ENCODE assay signal across 8 cellular contexts in the genomic region with DNA sequence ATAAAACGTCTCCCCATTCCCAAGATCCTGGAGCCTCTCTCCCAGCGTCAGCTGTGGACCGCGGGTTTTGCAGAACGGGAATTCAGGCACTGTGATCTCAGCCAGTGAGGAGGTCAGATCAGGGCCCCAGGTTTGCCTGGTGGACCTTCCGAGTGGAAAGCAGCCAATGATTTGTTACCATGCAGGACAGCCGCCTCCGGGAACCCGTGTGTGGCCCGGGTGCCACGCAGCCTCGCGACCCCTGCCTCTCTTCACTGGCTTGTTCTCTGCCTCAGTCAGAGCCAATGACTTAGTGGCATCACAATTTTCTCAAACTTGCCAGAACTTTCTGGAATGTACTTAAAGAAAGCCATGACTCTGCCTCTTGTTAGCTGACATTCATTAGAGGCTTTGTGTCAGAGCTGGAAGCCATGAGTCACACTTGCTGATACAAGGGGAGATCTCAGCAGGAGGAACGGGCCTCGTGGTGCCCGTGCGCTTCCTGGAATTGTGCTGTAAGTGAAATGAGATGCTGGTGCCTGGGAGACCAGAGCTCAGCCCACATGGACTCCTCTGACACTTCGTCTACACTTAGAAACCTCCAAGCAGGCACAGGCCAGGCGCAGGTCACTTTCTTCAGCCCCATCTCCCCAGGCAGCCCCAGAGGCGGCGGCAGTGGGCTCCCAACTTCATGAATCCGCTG.
DNase-seq lines count a peak whose midpoint lies in the region; ATAC-seq and TF ChIP-seq lines count a peak whose summit lies in the region.

No MANE protein-coding gene starts in this region.

- H3K27me3 ChIP-seq in kidney epithelial cell (ENCODE audit: control insufficient read depth, insufficient read depth, low read length) (no peaks in the 10 kb centered on the region), upper lobe of left lung (no peaks in the 10 kb centered on the region)

- peak; percentile 66 for DNase-seq in Right ventricle myocardium inferior (ENCODE audit: missing footprints)
- no peak for DNase-seq in cardiac septum (ENCODE audit: low spot score)
- peak; percentile 95 for DNase-seq in astrocyte of the cerebellum (ENCODE audit: low read depth)
- peak; percentile 95 for DNase-seq in kidney epithelial cell (ENCODE audit: low read depth)
- DNase-seq in upper lobe of left lung, result peak; percentile 45 to 72
- no peak for DNase-seq in activated naive CD4-positive, alpha-beta T cell (lab: John Stamatoyannopoulos, UW)

- H3K4me1 ChIP-seq in upper lobe of left lung, result peaks cover 0 to 11% (median 0%) of the 10 kb centered on the region in 4 donors

- TF ChIP-seq POLR2A in upper lobe of left lung (IDR thresholded peaks at IDR 0.05), result no peak

- peak overlapping the region in 3 of 4 donors; percentile 32 to 55 (median 44) for H3K27ac ChIP-seq in upper lobe of left lung

- H3K36me3 ChIP-seq in kidney epithelial cell (ENCODE audit: control insufficient read depth, insufficient read depth, low read length) (no peaks in the 10 kb centered on the region), upper lobe of left lung (no peaks in the 10 kb centered on the region)

- intact Hi-C loops in Right ventricle myocardium inferior (cut with DNase I) (no loop called here), cardiac septum (cut with DNase I) (no loop called here)

- 75 to 78% methylated on average over 20 to 22 of the region's 22 CpGs for WGBS in upper lobe of left lung, 2 donors

- in situ Hi-C loops in astrocyte of the cerebellum (cut with HindIII; ENCODE audit: low sequenced_read_pairs), result no loop called here

- no peaks in the 10 kb centered on the region for H3K9me3 ChIP-seq in upper lobe of left lung

- no peak for ATAC-seq in Right ventricle myocardium inferior
- peak; percentile 65 to 73 for ATAC-seq in upper lobe of left lung (ENCODE audit: low FRiP score in 2 of 2)
- no peak for ATAC-seq in GM18873 (IDR thresholded peaks at IDR 0.05; ENCODE audit: low FRiP score, unreplicated experiment)
- ATAC-seq in GM18907 (IDR thresholded peaks at IDR 0.05; ENCODE audit: unreplicated experiment), result no peak

- no peak for TF ChIP-seq CTCF in astrocyte of the cerebellum (IDR thresholded peaks at IDR 0.05; ENCODE audit: low read depth, low read length, missing control alignments)
- no peak for TF ChIP-seq CTCF in kidney epithelial cell (IDR thresholded peaks at IDR 0.05; ENCODE audit: insufficient read depth, low read length, poor library complexity, severe bottlenecking)
- TF ChIP-seq CTCF in upper lobe of left lung (IDR thresholded peaks at IDR 0.05), result no peak

- TF ChIP-seq EP300 in upper lobe of left lung (IDR thresholded peaks at IDR 0.05), result peak in 1 of 4 donors; percentile 48

- no peak overlapping the region for H3K4me3 ChIP-seq in astrocyte of the cerebellum (ENCODE audit: low read depth, low read length)
- H3K4me3 ChIP-seq in kidney epithelial cell (ENCODE audit: low read depth, low read length), result no peak overlapping the region
- H3K4me3 ChIP-seq in upper lobe of left lung, result no peak overlapping the region

Comparison
In these comparisons a context has a peak if more than half of its experiments do, and no peak if none do; other contexts are left out.
1. DNase-seq: peak in Right ventricle myocardium inferior (single experiment), astrocyte of the cerebellum (single experiment), kidney epithelial cell (single experiment) and upper lobe of left lung (2 of 2); none in cardiac septum (single experiment) and activated naive CD4-positive, alpha-beta T cell (0 of 4).
2. ATAC-seq: peak in upper lobe of left lung (2 of 2); none in Right ventricle myocardium inferior (single experiment), GM18873 (single experiment) and GM18907 (single experiment).